In the genomic region with DNA sequence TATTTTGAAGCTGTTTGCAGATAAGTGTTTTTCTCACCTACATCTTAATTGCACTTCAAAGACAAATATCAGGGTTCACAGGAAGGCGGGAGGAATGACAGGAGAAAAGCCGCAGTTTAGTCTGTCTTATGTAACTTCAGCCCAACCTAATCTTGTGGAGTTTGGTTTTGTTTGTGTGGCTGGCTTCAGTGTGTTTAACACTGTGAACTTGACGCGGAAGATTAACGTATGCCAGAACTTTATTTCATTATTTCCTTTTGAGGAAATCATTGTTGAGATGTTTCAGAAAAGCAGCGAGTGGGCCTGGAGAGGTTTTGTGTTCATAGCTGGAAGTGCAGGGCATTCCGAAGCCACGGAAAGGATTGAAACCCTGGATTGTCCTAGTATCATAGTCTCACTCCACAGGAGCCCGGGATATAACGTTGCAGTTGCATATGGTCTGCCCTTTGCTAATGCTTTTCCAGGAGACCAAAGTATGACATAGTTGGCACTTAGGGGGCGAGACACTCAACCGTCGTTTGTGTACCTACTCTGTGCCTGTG, we compare ENCODE assay signal across 8 cellular contexts. TPM values are rescaled to one million over a fixed set of nuclear protein-coding genes. Genes with fewer than 3 reads are reported as not detected.
DNase-seq lines count a peak whose midpoint lies in the region; ATAC-seq lines count a peak whose summit lies in the region.

No MANE protein-coding gene starts in this region.

- peak overlapping the region; percentile 79 for H3K4me3 Mint-ChIP-seq in activated naive CD8-positive, alpha-beta T cell treated with anti-CD3 and anti-CD28 coated beads, Interleukin-2, amount 50 U/mL, for 24 hours

- H3K27me3 Mint-ChIP-seq in activated naive CD8-positive, alpha-beta T cell treated with anti-CD3 and anti-CD28 coated beads, Interleukin-2, amount 50 U/mL, for 24 hours = peaks cover 15% of the 10 kb centered on the region

- H3K4me2 ChIP-seq in BLaER1 = peak overlapping the region; percentile 90

- H3K27ac ChIP-seq in BLaER1 = peak overlapping the region; percentile 96
- no peak overlapping the region for H3K27ac ChIP-seq in stomach smooth muscle (ENCODE audit: low read length)

- H3K36me3 ChIP-seq in BLaER1 (no peaks in the 10 kb centered on the region), stomach smooth muscle (ENCODE audit: control insufficient read depth in 2 of 2, insufficient read depth in 2 of 2, low read length in 2 of 2) (no peaks in the 10 kb centered on the region)

- H3K4me1 Mint-ChIP-seq in activated naive CD8-positive, alpha-beta T cell treated with anti-CD3 and anti-CD28 coated beads, Interleukin-2, amount 50 U/mL, for 24 hours = peaks cover 34% of the 10 kb centered on the region

- H3K27ac Mint-ChIP-seq in activated naive CD8-positive, alpha-beta T cell treated with anti-CD3 and anti-CD28 coated beads, Interleukin-2, amount 50 U/mL, for 24 hours = no peak overlapping the region

- peaks cover 62% of the 10 kb centered on the region for H4K20me1 ChIP-seq in BLaER1

- H3K36me3 Mint-ChIP-seq in activated naive CD8-positive, alpha-beta T cell treated with anti-CD3 and anti-CD28 coated beads, Interleukin-2, amount 50 U/mL, for 24 hours (ENCODE audit: low read depth) = no peaks in the 10 kb centered on the region

- no peak for ATAC-seq in activated naive CD8-positive, alpha-beta T cell treated with anti-CD3 and anti-CD28 coated beads, Interleukin-2, amount 50 U/mL, for 24 hours
- ATAC-seq in HG03521 (IDR thresholded peaks at IDR 0.05; ENCODE audit: unreplicated experiment) = no peak

- H3K4me3 ChIP-seq in BLaER1 = peak overlapping the region; percentile 99
- H3K4me3 ChIP-seq in stomach smooth muscle (ENCODE audit: low read length in 2 of 2) = peak overlapping the region; percentile 77 to 81

- H3K9me3 Mint-ChIP-seq in activated naive CD8-positive, alpha-beta T cell treated with anti-CD3 and anti-CD28 coated beads, Interleukin-2, amount 50 U/mL, for 24 hours = no peaks in the 10 kb centered on the region

- H3K4me1 ChIP-seq in BLaER1 (peaks cover 64% of the 10 kb centered on the region), stomach smooth muscle (ENCODE audit: control insufficient read depth, insufficient read depth, low read length) (peaks cover 7% of the 10 kb centered on the region)

- no peaks in the 10 kb centered on the region for H3K27me3 ChIP-seq in BLaER1
- no peaks in the 10 kb centered on the region for H3K27me3 ChIP-seq in stomach smooth muscle (ENCODE audit: control insufficient read depth in 1 of 2, insufficient read depth in 2 of 2, low read length in 2 of 2)

- H3K9ac ChIP-seq in BLaER1 (peak overlapping the region; percentile 96), stomach smooth muscle (ENCODE audit: low read length in 2 of 2) (peak overlapping the region in 1 of 2 donors; percentile 29)

- H3K9me3 ChIP-seq in BLaER1 = no peaks in the 10 kb centered on the region
- H3K9me3 ChIP-seq in stomach smooth muscle (ENCODE audit: control insufficient read depth in 2 of 2, low read length in 2 of 2) = no peaks in the 10 kb centered on the region

- DNase-seq in HT-29 (ENCODE audit: low spot score) (peak; percentile 35), kidney tubule cell (ENCODE audit: low spot score) (peak; percentile 28), GM19240 (ENCODE audit: insufficient read length, low spot score) (no peak)
- no peak for DNase-seq in activated naive CD8-positive, alpha-beta T cell treated with anti-CD3 and anti-CD28 coated beads, Interleukin-2, amount 50 U/mL, for 24 hours
- no peak for DNase-seq in activated CD4-positive, alpha-beta T cell treated with anti-CD3 and anti-CD28 coated beads, Interleukin-2, amount 50 U/mL, for 4 hours

RNA-seq across cellular contexts. Expression of a gene that starts 2.0 kb away (rescaled TPM):
- total RNA-seq in HT-29 (2014; rRNA removed; shearing (Covaris generic)) = 3.1 and 3.8 TPM in 2 replicates

Comparison
In these comparisons a context has a peak if more than half of its experiments do, and no peak if none do; other contexts are left out.
1. DNase-seq: peak in HT-29 (single experiment) and kidney tubule cell (single experiment); none in activated naive CD8-positive, alpha-beta T cell treated with anti-CD3 and anti-CD28 coated beads, Interleukin-2, amount 50 U/mL, for 24 hours (single experiment), GM19240 (single experiment) and activated CD4-positive, alpha-beta T cell treated with anti-CD3 and anti-CD28 coated beads, Interleukin-2, amount 50 U/mL, for 4 hours (0 of 2).